ENCODE assay signal across 8 cellular contexts in the genomic region with DNA sequence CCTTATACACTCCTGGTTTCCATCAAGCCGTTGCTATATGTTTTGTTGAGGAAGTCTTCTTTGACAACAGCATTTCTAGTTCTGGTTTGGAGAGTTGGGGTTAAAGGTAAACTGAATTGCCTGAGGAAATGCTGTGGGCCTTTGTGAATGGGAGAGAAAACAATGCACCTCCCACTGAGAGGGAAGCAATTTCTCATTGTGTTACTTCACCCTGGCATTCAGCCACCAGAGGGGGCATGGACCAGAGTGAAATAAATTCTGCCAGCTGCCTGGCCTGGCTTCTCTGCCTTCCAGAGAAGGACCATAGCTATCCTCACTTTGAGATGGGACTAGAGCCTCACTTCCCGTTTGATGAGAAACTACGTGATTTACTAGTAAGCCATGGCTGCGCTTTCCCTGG.
DNase-seq lines count a peak whose midpoint lies in the region; ATAC-seq and TF ChIP-seq lines count a peak whose summit lies in the region.

No MANE protein-coding gene starts in this region.

- no peak overlapping the region for H2AFZ ChIP-seq in GM23338

- no peak overlapping the region for H3K4me3 Mint-ChIP-seq in GM23338
- no peak overlapping the region for H3K4me3 Mint-ChIP-seq in stimulated activated effector memory CD8-positive, alpha-beta T cell treated with anti-CD3 and anti-CD28 coated beads, Interleukin-12 subunit alpha, Interleukin-12 subunit beta, amount 100 ng/mL, for 72 hours

- no peaks in the 10 kb centered on the region for H3K27me3 ChIP-seq in GM23338 (ENCODE audit: insufficient read depth)

- no peaks in the 10 kb centered on the region for H3K9me2 ChIP-seq in GM23338 (ENCODE audit: insufficient read depth)

- TF ChIP-seq CTCF in C4-2B (conservative IDR thresholded peaks at IDR 0.05) (peak; percentile 10; the same call in 1 of the 2 replicates), GM23338 (conservative IDR thresholded peaks at IDR 0.05; ENCODE audit: low read depth in 2 of 2) (peak; percentile 56 to 60), astrocyte of the cerebellum (IDR thresholded peaks at IDR 0.05; ENCODE audit: low read depth, low read length, missing control alignments) (peak; percentile 25)

- ATAC-seq in GM23338 = peak; percentile 85
- ATAC-seq in left colon = peak; percentile 99
- no peak for ATAC-seq in HG02970 (IDR thresholded peaks at IDR 0.05; ENCODE audit: low FRiP score, unreplicated experiment)
- ATAC-seq in stimulated activated effector memory CD8-positive, alpha-beta T cell treated with anti-CD3 and anti-CD28 coated beads, Interleukin-12 subunit alpha, Interleukin-12 subunit beta, amount 100 ng/mL, for 72 hours = no peak

- H3K36me3 ChIP-seq in GM23338 (ENCODE audit: insufficient read depth) = no peaks in the 10 kb centered on the region

- no peaks in the 10 kb centered on the region for H4K20me1 ChIP-seq in GM23338 (replicated peaks; ENCODE audit: insufficient read depth)

- H3K27ac Mint-ChIP-seq in GM23338 = 0 out of 2 replicates have a peak overlapping the region, but pooled peaks have one; percentile 80
- H3K27ac Mint-ChIP-seq in stimulated activated effector memory CD8-positive, alpha-beta T cell treated with anti-CD3 and anti-CD28 coated beads, Interleukin-12 subunit alpha, Interleukin-12 subunit beta, amount 100 ng/mL, for 72 hours = no peak overlapping the region

- H3K79me2 ChIP-seq in GM23338 (replicated peaks; ENCODE audit: insufficient read depth) = no peaks in the 10 kb centered on the region

- no peak overlapping the region for H3K4me2 ChIP-seq in GM23338

- peaks cover 31% of the 10 kb centered on the region for H3K4me1 ChIP-seq in GM23338 (ENCODE audit: insufficient read depth)

- in situ Hi-C loops in astrocyte of the cerebellum (cut with HindIII; ENCODE audit: low sequenced_read_pairs) = no loop called here

- intact Hi-C loops in left colon (cut with DNase I, micrococcal nuclease) = no loop called here

- no peaks in the 10 kb centered on the region for H3K27me3 Mint-ChIP-seq in GM23338 (ENCODE audit: insufficient read depth, low read depth, poor library complexity)

- peaks cover 50% of the 10 kb centered on the region for H3K4me1 Mint-ChIP-seq in GM23338
- no peaks in the 10 kb centered on the region for H3K4me1 Mint-ChIP-seq in stimulated activated effector memory CD8-positive, alpha-beta T cell treated with anti-CD3 and anti-CD28 coated beads, Interleukin-12 subunit alpha, Interleukin-12 subunit beta, amount 100 ng/mL, for 72 hours

- DNase-seq in GM23338 (ENCODE audit: low spot score) = peak; percentile 96
- DNase-seq in NCI-H510A (lab: John Stamatoyannopoulos, UW) = peak; percentile 26
- DNase-seq in astrocyte of the cerebellum (ENCODE audit: low read depth) = peak; percentile 19
- peak; percentile 50 to 85 for DNase-seq in left colon
- no peak for DNase-seq in amniotic stem cell (lab: John Stamatoyannopoulos, UW)
- no peak for DNase-seq in stimulated activated effector memory CD8-positive, alpha-beta T cell treated with anti-CD3 and anti-CD28 coated beads, Interleukin-12 subunit alpha, Interleukin-12 subunit beta, amount 100 ng/mL, for 72 hours (ENCODE audit: low spot score in 2 of 2)

- H3K27ac ChIP-seq in C4-2B = no peak overlapping the region
- H3K27ac ChIP-seq in GM23338 (ENCODE audit: low read depth) = no peak overlapping the region

- no peaks in the 10 kb centered on the region for H3F3A ChIP-seq in GM23338 (replicated peaks; ENCODE audit: low read depth)

- H3K4me3 ChIP-seq in GM23338 = no peak overlapping the region
- no peak overlapping the region for H3K4me3 ChIP-seq in astrocyte of the cerebellum (ENCODE audit: low read depth, low read length)

- peaks cover 5% of the 10 kb centered on the region; the same call in 2 of the 3 replicates for H3K9me3 Mint-ChIP-seq in GM23338
- peaks cover 10% of the 10 kb centered on the region for H3K9me3 Mint-ChIP-seq in stimulated activated effector memory CD8-positive, alpha-beta T cell treated with anti-CD3 and anti-CD28 coated beads, Interleukin-12 subunit alpha, Interleukin-12 subunit beta, amount 100 ng/mL, for 72 hours

- H3K36me3 Mint-ChIP-seq in GM23338 (ENCODE audit: low read depth) = no peaks in the 10 kb centered on the region
- H3K36me3 Mint-ChIP-seq in stimulated activated effector memory CD8-positive, alpha-beta T cell treated with anti-CD3 and anti-CD28 coated beads, Interleukin-12 subunit alpha, Interleukin-12 subunit beta, amount 100 ng/mL, for 72 hours = no peaks in the 10 kb centered on the region

TF ChIP-seq in GM23338, 12 proteins besides CTCF, POLR2A, EP300 and RAD21:
- TF ChIP-seq CREB1 (CRISPR knock-in tag; IDR thresholded peaks at IDR 0.05; ENCODE audit: low read depth) (peak; percentile 32; the same call in 1 of the 2 replicates), EZH2 (IDR thresholded peaks at IDR 0.05; ENCODE audit: low read depth, unreplicated experiment) (no peak), ZNF331 (CRISPR knock-in tag; IDR thresholded peaks at IDR 0.05; ENCODE audit: low read depth) (no peak), EZH2phosphoT487 (IDR thresholded peaks at IDR 0.05; ENCODE audit: unreplicated experiment) (no peak), POLR2AphosphoS5 (IDR thresholded peaks at IDR 0.05; ENCODE audit: low read depth) (no peak), ZNF462 (CRISPR knock-in tag; IDR thresholded peaks at IDR 0.05) (peak; percentile 75), ZNF114 (CRISPR knock-in tag; IDR thresholded peaks at IDR 0.05) (no peak), JUNB (IDR thresholded peaks at IDR 0.05; ENCODE audit: unreplicated experiment) (no peak), STAT1 (IDR thresholded peaks at IDR 0.05; ENCODE audit: unreplicated experiment) (no peak)

Comparison
In these comparisons a context has a peak if more than half of its experiments do, and no peak if none do; other contexts are left out.
1. ATAC-seq: peak in GM23338 (single experiment) and left colon (single experiment); none in HG02970 (single experiment) and stimulated activated effector memory CD8-positive, alpha-beta T cell treated with anti-CD3 and anti-CD28 coated beads, Interleukin-12 subunit alpha, Interleukin-12 subunit beta, amount 100 ng/mL, for 72 hours (single experiment).
2. DNase-seq: peak in GM23338 (single experiment), NCI-H510A (single experiment), astrocyte of the cerebellum (single experiment) and left colon (2 of 2); none in amniotic stem cell (single experiment) and stimulated activated effector memory CD8-positive, alpha-beta T cell treated with anti-CD3 and anti-CD28 coated beads, Interleukin-12 subunit alpha, Interleukin-12 subunit beta, amount 100 ng/mL, for 72 hours (0 of 2).
3. Peak in every context shown above with its lines, with median percentiles within 50 percentile points of each other: CTCF ChIP-seq.